ENCODE assay signal across 2 cellular contexts in the genomic region with DNA sequence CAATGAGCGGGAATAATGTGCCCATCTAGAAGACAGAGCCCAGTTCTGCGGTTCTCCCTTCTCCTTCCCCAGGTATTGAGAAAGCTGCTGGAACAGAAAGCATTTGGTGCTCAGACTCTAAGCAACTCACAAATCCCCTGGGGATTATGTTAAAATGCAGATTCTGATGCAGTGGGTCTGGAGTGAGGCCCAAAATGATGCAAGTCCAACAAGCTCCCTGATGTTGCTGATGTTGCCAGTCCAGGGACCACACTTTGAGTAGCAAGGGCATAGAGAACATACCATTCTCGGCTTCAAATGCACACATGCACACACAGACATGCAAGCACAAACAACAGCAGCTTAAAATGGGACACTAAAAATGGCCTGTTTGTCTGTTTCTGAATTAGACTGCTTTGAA.
TF ChIP-seq lines count a peak whose summit lies in the region.

No MANE protein-coding gene starts in this region.

TF ChIP-seq in SK-N-SH, 30 proteins besides CTCF, POLR2A, EP300 and RAD21 (continued from another document):
- TF ChIP-seq, protein P1, sequence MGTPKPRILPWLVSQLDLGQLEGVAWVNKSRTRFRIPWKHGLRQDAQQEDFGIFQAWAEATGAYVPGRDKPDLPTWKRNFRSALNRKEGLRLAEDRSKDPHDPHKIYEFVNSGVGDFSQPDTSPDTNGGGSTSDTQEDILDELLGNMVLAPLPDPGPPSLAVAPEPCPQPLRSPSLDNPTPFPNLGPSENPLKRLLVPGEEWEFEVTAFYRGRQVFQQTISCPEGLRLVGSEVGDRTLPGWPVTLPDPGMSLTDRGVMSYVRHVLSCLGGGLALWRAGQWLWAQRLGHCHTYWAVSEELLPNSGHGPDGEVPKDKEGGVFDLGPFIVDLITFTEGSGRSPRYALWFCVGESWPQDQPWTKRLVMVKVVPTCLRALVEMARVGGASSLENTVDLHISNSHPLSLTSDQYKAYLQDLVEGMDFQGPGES (IDR thresholded peaks at IDR 0.05; ENCODE audit: low read depth, low read length), result no peak
- TF ChIP-seq RFX5 (IDR thresholded peaks at IDR 0.05; ENCODE audit: low read length) (no peak), JUND (IDR thresholded peaks at IDR 0.05) (no peak), MAX (IDR thresholded peaks at IDR 0.05; ENCODE audit: low read depth) (no peak), TCF12 (IDR thresholded peaks at IDR 0.05) (no peak), REST (IDR thresholded peaks at IDR 0.05; ENCODE audit: low read depth, low read length) (no peak), FOXJ3 (CRISPR knock-in tag; IDR thresholded peaks at IDR 0.05) (no peak), SIN3A (IDR thresholded peaks at IDR 0.05; ENCODE audit: borderline replicate concordance, low read depth, low read length) (no peak), GATA2 (CRISPR knock-in tag; IDR thresholded peaks at IDR 0.05) (no peak), RCOR1 (IDR thresholded peaks at IDR 0.05; ENCODE audit: low read length) (no peak), MXI1 (IDR thresholded peaks at IDR 0.05; ENCODE audit: low read depth, low read length) (no peak), NRF1 (IDR thresholded peaks at IDR 0.05; ENCODE audit: low read depth, low read length) (no peak), NFIC (IDR thresholded peaks at IDR 0.05; ENCODE audit: borderline replicate concordance) (no peak)

TF ChIP-seq in SK-N-SH treated with all-trans-retinoic acid at 6 μM for 48 hours, 23 proteins besides CTCF, POLR2A, EP300 and RAD21 (continued from another document):
- TF ChIP-seq PATZ1 (CRISPR knock-in tag; IDR thresholded peaks at IDR 0.05; ENCODE audit: borderline replicate concordance) (no peak), GLIS3 (CRISPR knock-in tag; IDR thresholded peaks at IDR 0.05) (no peak), PPARA (CRISPR knock-in tag; IDR thresholded peaks at IDR 0.05; ENCODE audit: borderline replicate concordance) (no peak), ZNF565 (CRISPR knock-in tag; conservative IDR thresholded peaks at IDR 0.05; ENCODE audit: low read depth) (no peak), ZNF70 (CRISPR knock-in tag; IDR thresholded peaks at IDR 0.05) (no peak), ZFP3 (CRISPR knock-in tag; IDR thresholded peaks at IDR 0.05) (no peak), ISL1 (CRISPR knock-in tag; IDR thresholded peaks at IDR 0.05) (no peak)
- TF ChIP-seq, protein P2, sequence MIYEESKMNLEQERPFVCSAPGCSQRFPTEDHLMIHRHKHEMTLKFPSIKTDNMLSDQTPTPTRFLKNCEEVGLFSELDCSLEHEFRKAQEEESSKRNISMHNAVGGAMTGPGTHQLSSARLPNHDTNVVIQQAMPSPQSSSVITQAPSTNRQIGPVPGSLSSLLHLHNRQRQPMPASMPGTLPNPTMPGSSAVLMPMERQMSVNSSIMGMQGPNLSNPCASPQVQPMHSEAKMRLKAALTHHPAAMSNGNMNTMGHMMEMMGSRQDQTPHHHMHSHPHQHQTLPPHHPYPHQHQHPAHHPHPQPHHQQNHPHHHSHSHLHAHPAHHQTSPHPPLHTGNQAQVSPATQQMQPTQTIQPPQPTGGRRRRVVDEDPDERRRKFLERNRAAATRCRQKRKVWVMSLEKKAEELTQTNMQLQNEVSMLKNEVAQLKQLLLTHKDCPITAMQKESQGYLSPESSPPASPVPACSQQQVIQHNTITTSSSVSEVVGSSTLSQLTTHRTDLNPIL (CRISPR knock-in tag; IDR thresholded peaks at IDR 0.05; ENCODE audit: low read depth), result no peak
